ENCODE assay signal across 10 cellular contexts in the genomic region with DNA sequence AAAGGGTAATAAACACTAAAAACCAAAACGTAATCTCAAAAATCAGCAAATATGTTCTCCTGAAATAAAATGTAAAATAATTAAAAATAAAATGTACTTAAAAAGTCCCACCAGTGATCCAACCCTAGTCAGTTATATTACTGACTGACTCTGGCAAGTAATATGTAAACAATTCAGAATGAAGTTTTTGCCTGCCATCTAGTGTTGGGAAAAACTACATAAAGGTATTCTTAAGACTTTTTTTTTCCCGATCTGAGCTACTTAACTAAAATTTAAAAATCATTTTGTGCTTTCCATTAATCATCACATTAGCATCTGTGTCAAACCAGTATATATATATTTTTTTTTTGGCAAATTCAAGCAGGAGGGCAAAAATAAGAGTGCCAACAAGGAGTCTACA.
DNase-seq lines count a peak whose midpoint lies in the region; ATAC-seq, FAIRE-seq and TF ChIP-seq lines count a peak whose summit lies in the region.
"Had no signal": no experiment of that assay in that cellular context is flagged by ENCODE, and none has a peak within 500 bp of the region (broad histone marks: within the 10 kb centered on the region; RNA-seq: fewer than 3 reads in every experiment).

No MANE protein-coding gene starts in this region.

- H3K9me3 Mint-ChIP-seq in activated naive CD8-positive, alpha-beta T cell treated with anti-CD3 and anti-CD28 coated beads, Interleukin-2, amount 50 U/mL, for 24 hours, result no peaks in the 10 kb centered on the region

- no peak overlapping the region for H3K4me3 ChIP-seq in choroid plexus epithelial cell (ENCODE audit: low read depth, low read length)

- peak; percentile 4 for DNase-seq in NCI-H1105 (lab: John Stamatoyannopoulos, UW)
- DNase-seq in choroid plexus epithelial cell (ENCODE audit: low read depth), result peak; percentile 70
- DNase-seq in midbrain (lab: John Stamatoyannopoulos, UW), result peak; percentile 51
- DNase-seq in activated CD4-positive, alpha-beta T cell treated with anti-CD3 and anti-CD28 coated beads for 1 hour, result no peak
- DNase-seq in activated naive CD8-positive, alpha-beta T cell treated with anti-CD3 and anti-CD28 coated beads, Interleukin-2, amount 50 U/mL, for 24 hours, result no peak
- DNase-seq: occipital lobe had no signal

- no peak overlapping the region for H3K4me3 Mint-ChIP-seq in activated naive CD8-positive, alpha-beta T cell treated with anti-CD3 and anti-CD28 coated beads, Interleukin-2, amount 50 U/mL, for 24 hours

- H3K36me3 Mint-ChIP-seq in activated naive CD8-positive, alpha-beta T cell treated with anti-CD3 and anti-CD28 coated beads, Interleukin-2, amount 50 U/mL, for 24 hours (ENCODE audit: low read depth), result peaks cover 33% of the 10 kb centered on the region

- no peak overlapping the region for H3K27ac Mint-ChIP-seq in activated naive CD8-positive, alpha-beta T cell treated with anti-CD3 and anti-CD28 coated beads, Interleukin-2, amount 50 U/mL, for 24 hours

- ATAC-seq in HG02623 (IDR thresholded peaks at IDR 0.05; ENCODE audit: unreplicated experiment) (no peak), HG03175 (IDR thresholded peaks at IDR 0.05; ENCODE audit: unreplicated experiment) (no peak)
- no peak for ATAC-seq in activated naive CD8-positive, alpha-beta T cell treated with anti-CD3 and anti-CD28 coated beads, Interleukin-2, amount 50 U/mL, for 24 hours

- H3K4me1 Mint-ChIP-seq in activated naive CD8-positive, alpha-beta T cell treated with anti-CD3 and anti-CD28 coated beads, Interleukin-2, amount 50 U/mL, for 24 hours, result peaks cover 2% of the 10 kb centered on the region

- TF ChIP-seq CTCF in choroid plexus epithelial cell (conservative IDR thresholded peaks at IDR 0.05; ENCODE audit: low read depth, low read length), result peak; percentile 43

- FAIRE-seq in G401.6 (lab: Jason Lieb, UNC), result peak; percentile 96
- FAIRE-seq: GM18507 had no signal

- no peaks in the 10 kb centered on the region for H3K27me3 Mint-ChIP-seq in activated naive CD8-positive, alpha-beta T cell treated with anti-CD3 and anti-CD28 coated beads, Interleukin-2, amount 50 U/mL, for 24 hours

Comparison
In these comparisons a context has a peak if more than half of its experiments do, and no peak if none do; other contexts are left out.
1. DNase-seq: peak in NCI-H1105 (single experiment), choroid plexus epithelial cell (single experiment) and midbrain (single experiment); none in activated CD4-positive, alpha-beta T cell treated with anti-CD3 and anti-CD28 coated beads for 1 hour (single experiment) and activated naive CD8-positive, alpha-beta T cell treated with anti-CD3 and anti-CD28 coated beads, Interleukin-2, amount 50 U/mL, for 24 hours (single experiment).